ENCODE assay signal across 28 cellular contexts in genomic region chr4:147009875-147010274, GRCh38.
"Had no signal": no experiment of that assay in that cellular context is flagged by ENCODE, and none has a peak within 500 bp of the region (broad histone marks: within the 10 kb centered on the region; RNA-seq: fewer than 3 reads in every experiment).

No MANE protein-coding gene starts in this region.

- H3K4me3 ChIP-seq: stomach, suprapubic skin, testis, thoracic aorta, thyroid gland, tibial artery, tibial nerve, transverse colon, upper lobe of left lung, upper lobe of right lung, uterus, vagina had no signal

- ATAC-seq: stimulated activated effector memory CD8-positive, alpha-beta T cell treated with anti-CD3 and anti-CD28 coated beads, Interleukin-12 subunit alpha, Interleukin-12 subunit beta, amount 100 ng/mL, for 72 hours; stimulated activated memory B cell treated with anti-CD40 and anti-IgM and Interleukin-4, amounts not matched to agents 10 μg/mL and 1 μg/mL and 100 μg/mL, for 72 hours; stimulated activated naive B cell treated with anti-CD40 and anti-IgM and Interleukin-4, amounts not matched to agents 10 μg/mL and 1 μg/mL and 100 μg/mL, for 72 hours; stimulated activated naive CD8-positive, alpha-beta T cell treated with anti-CD3 and anti-CD28 coated beads, Interleukin-15, amount 100 ng/mL, for 72 hours; stimulated activated naive CD8-positive, alpha-beta T cell treated with anti-CD3 and anti-CD28 coated beads, Interleukin-15, Interleukin-2, amounts not matched to agents 100 U/mL and 50 U/mL, for 24 hours; upper lobe of right lung had no signal

- H3K36me3 ChIP-seq: stomach, suprapubic skin, thoracic aorta, thyroid gland, tibial artery, tibial nerve, transverse colon, upper lobe of left lung, upper lobe of right lung, uterus, vagina had no signal

- DNase-seq: stimulated activated CD4-positive, alpha-beta T cell treated with anti-CD3 and anti-CD28 coated beads, Interleukin-2, amount 100 ng/mL, for 48 hours; stimulated activated CD4-positive, alpha-beta T cell treated with anti-CD3 and anti-CD28 coated beads, Interleukin-4, amount 100 ng/mL, for 1 hour; stimulated activated CD4-positive, alpha-beta T cell treated with anti-CD3 and anti-CD28 coated beads, Interleukin-4, amount 100 ng/mL, for 24 hours; stimulated activated CD4-positive, alpha-beta T cell treated with anti-CD3 and anti-CD28 coated beads, Interleukin-4, amount 100 ng/mL, for 4 hours; stimulated activated CD8-positive, alpha-beta memory T cell treated with anti-CD3 and anti-CD28 coated beads, Interleukin-4, amount 100 ng/mL, for 48 hours; stimulated activated naive B cell treated with anti-CD40 and anti-IgM and Interleukin-4, amounts not matched to agents 10 μg/mL and 1 μg/mL and 100 μg/mL, for 72 hours; stimulated activated naive CD4-positive, alpha-beta T cell; stimulated activated naive CD4-positive, alpha-beta T cell treated with Interleukin-2 at 50 U/mL for 16 hours; stimulated activated naive CD8-positive, alpha-beta T cell treated with anti-CD3 and anti-CD28 coated beads, Interleukin-15, amount 100 ng/mL, for 72 hours; stimulated activated naive CD8-positive, alpha-beta T cell treated with anti-CD3 and anti-CD28 coated beads, Interleukin-15, Interleukin-2, amounts not matched to agents 100 U/mL and 50 U/mL, for 24 hours; stomach; substantia nigra; testis; thyroid gland; tibial artery; transverse colon; trophoblast cell; upper lobe of left lung; upper lobe of right lung; uterus had no signal

- H3K4me1 ChIP-seq: stomach, suprapubic skin, testis, tibial artery, transverse colon, upper lobe of left lung, upper lobe of right lung, uterus, vagina had no signal

- H3K9me3 Mint-ChIP-seq: stimulated activated effector memory CD8-positive, alpha-beta T cell treated with anti-CD3 and anti-CD28 coated beads, Interleukin-12 subunit alpha, Interleukin-12 subunit beta, amount 100 ng/mL, for 72 hours; stimulated activated memory B cell treated with anti-CD40 and anti-IgM and Interleukin-4, amounts not matched to agents 10 μg/mL and 1 μg/mL and 100 μg/mL, for 72 hours; stimulated activated naive B cell treated with anti-CD40 and anti-IgM and Interleukin-4, amounts not matched to agents 10 μg/mL and 1 μg/mL and 100 μg/mL, for 72 hours; stimulated activated naive CD8-positive, alpha-beta T cell treated with anti-CD3 and anti-CD28 coated beads, Interleukin-15, amount 100 ng/mL, for 72 hours; stimulated activated naive CD8-positive, alpha-beta T cell treated with anti-CD3 and anti-CD28 coated beads, Interleukin-15, Interleukin-2, amounts not matched to agents 100 ng/mL and 50 ng/mL, for 24 hours; type B pancreatic cell had no signal

- H3K27me3 ChIP-seq: suprapubic skin, testis, thyroid gland, tibial artery, tibial nerve, upper lobe of left lung, upper lobe of right lung, uterus, vagina had no signal

- H3K27ac ChIP-seq: stomach, suprapubic skin, testis, thoracic aorta, thyroid gland, tibial artery, tibial nerve, transverse colon, upper lobe of left lung, upper lobe of right lung, uterus, vagina had no signal

- H3K4me1 Mint-ChIP-seq: stimulated activated effector memory CD8-positive, alpha-beta T cell treated with anti-CD3 and anti-CD28 coated beads, Interleukin-12 subunit alpha, Interleukin-12 subunit beta, amount 100 ng/mL, for 72 hours; stimulated activated memory B cell treated with anti-CD40 and anti-IgM and Interleukin-4, amounts not matched to agents 10 μg/mL and 1 μg/mL and 100 μg/mL, for 72 hours; stimulated activated naive B cell treated with anti-CD40 and anti-IgM and Interleukin-4, amounts not matched to agents 10 μg/mL and 1 μg/mL and 100 μg/mL, for 72 hours; stimulated activated naive CD8-positive, alpha-beta T cell treated with anti-CD3 and anti-CD28 coated beads, Interleukin-15, amount 100 ng/mL, for 72 hours had no signal

- H3K27me3 Mint-ChIP-seq: stimulated activated memory B cell treated with anti-CD40 and anti-IgM and Interleukin-4, amounts not matched to agents 10 μg/mL and 1 μg/mL and 100 μg/mL, for 72 hours had no signal

- H3K4me3 Mint-ChIP-seq: stimulated activated effector memory CD8-positive, alpha-beta T cell treated with anti-CD3 and anti-CD28 coated beads, Interleukin-12 subunit alpha, Interleukin-12 subunit beta, amount 100 ng/mL, for 72 hours; stimulated activated memory B cell treated with anti-CD40 and anti-IgM and Interleukin-4, amounts not matched to agents 10 μg/mL and 1 μg/mL and 100 μg/mL, for 72 hours; stimulated activated naive B cell treated with anti-CD40 and anti-IgM and Interleukin-4, amounts not matched to agents 10 μg/mL and 1 μg/mL and 100 μg/mL, for 72 hours; stimulated activated naive CD8-positive, alpha-beta T cell treated with anti-CD3 and anti-CD28 coated beads, Interleukin-15, amount 100 ng/mL, for 72 hours; stimulated activated naive CD8-positive, alpha-beta T cell treated with anti-CD3 and anti-CD28 coated beads, Interleukin-15, Interleukin-2, amounts not matched to agents 100 ng/mL and 50 ng/mL, for 24 hours; type B pancreatic cell had no signal

- H3K27ac Mint-ChIP-seq: stimulated activated effector memory CD8-positive, alpha-beta T cell treated with anti-CD3 and anti-CD28 coated beads, Interleukin-12 subunit alpha, Interleukin-12 subunit beta, amount 100 ng/mL, for 72 hours; stimulated activated memory B cell treated with anti-CD40 and anti-IgM and Interleukin-4, amounts not matched to agents 10 μg/mL and 1 μg/mL and 100 μg/mL, for 72 hours; stimulated activated naive B cell treated with anti-CD40 and anti-IgM and Interleukin-4, amounts not matched to agents 10 μg/mL and 1 μg/mL and 100 μg/mL, for 72 hours; stimulated activated naive CD8-positive, alpha-beta T cell treated with anti-CD3 and anti-CD28 coated beads, Interleukin-15, Interleukin-2, amounts not matched to agents 100 ng/mL and 50 ng/mL, for 24 hours; type B pancreatic cell had no signal

- H3K9me3 ChIP-seq: stomach, suprapubic skin, testis, thoracic aorta, thyroid gland, tibial artery, tibial nerve, transverse colon, upper lobe of left lung, upper lobe of right lung, uterus, vagina had no signal

- H3K36me3 Mint-ChIP-seq: stimulated activated effector memory CD8-positive, alpha-beta T cell treated with anti-CD3 and anti-CD28 coated beads, Interleukin-12 subunit alpha, Interleukin-12 subunit beta, amount 100 ng/mL, for 72 hours; stimulated activated memory B cell treated with anti-CD40 and anti-IgM and Interleukin-4, amounts not matched to agents 10 μg/mL and 1 μg/mL and 100 μg/mL, for 72 hours; stimulated activated naive B cell treated with anti-CD40 and anti-IgM and Interleukin-4, amounts not matched to agents 10 μg/mL and 1 μg/mL and 100 μg/mL, for 72 hours; type B pancreatic cell had no signal
